ENCODE assay signal across 8 cellular contexts in the genomic region with DNA sequence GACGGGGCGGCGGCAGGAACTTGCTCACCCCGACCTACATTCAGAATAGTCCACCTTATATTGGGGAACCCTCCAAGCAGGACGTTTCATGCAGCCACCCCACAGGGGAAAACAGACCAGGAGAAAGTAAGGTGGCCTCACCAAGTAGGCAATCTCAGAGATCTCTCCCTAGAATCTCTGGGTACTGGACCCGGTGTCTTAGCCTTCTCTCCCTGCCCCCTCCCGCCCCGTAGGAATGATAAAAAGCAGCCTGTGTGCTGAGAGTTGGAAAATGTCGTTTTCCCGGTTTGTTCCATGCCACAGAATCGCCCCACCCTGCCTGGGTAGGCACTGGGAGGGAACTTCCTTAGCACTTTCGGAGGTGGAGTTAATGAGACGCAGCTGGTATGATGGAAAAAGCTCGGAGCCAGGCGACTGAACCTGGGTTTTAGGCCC. TPM values are rescaled to one million over a fixed set of nuclear protein-coding genes. Genes with fewer than 3 reads are reported as not detected.
A peak's percentile ranks its signal among the peaks of the same experiment; 100 is the strongest.
DNase-seq lines count a peak whose midpoint lies in the region; ATAC-seq, FAIRE-seq and TF ChIP-seq lines count a peak whose summit lies in the region.

No MANE protein-coding gene starts in this region.

- intact Hi-C loops in mammary epithelial cell (cut with micrococcal nuclease), result loop anchor here (5.0 kb wide), 1 partner anchor 175 kb away; no protein-coding TSS in a partner anchor
- intact Hi-C loops in kidney (cut with DNase I), result no loop called here

- TSS peak; percentile 47 for BruUV-seq in mammary epithelial cell (replicated peaks; lab: Mats Ljungman, UMichigan)

- 0 out of 2 replicates have a peak, but pooled peaks have one; percentile 6 for TF ChIP-seq CTCF in LNCAP (IDR thresholded peaks at IDR 0.05)
- TF ChIP-seq CTCF in mammary epithelial cell (conservative IDR thresholded peaks at IDR 0.05 in 1 of 2, IDR thresholded peaks at IDR 0.05 in 1 of 2; ENCODE audit: extremely low read depth in 1 of 2, insufficient read depth in 1 of 2, low read depth in 1 of 2, low read length in 2 of 2), result no peak
- TF ChIP-seq CTCF in kidney (IDR thresholded peaks at IDR 0.05; ENCODE audit: borderline replicate concordance, extremely low read depth, insufficient read depth), result no peak

- H3K79me2 ChIP-seq in mammary epithelial cell (ENCODE audit: insufficient read depth, low read length), result peaks cover 47% of the 10 kb centered on the region

- no peaks in the 10 kb centered on the region for H3K27me3 ChIP-seq in mammary epithelial cell (ENCODE audit: insufficient read depth, low read length)

- dilution Hi-C loops in mammary epithelial cell (cut with HindIII; ENCODE audit: low sequenced_read_pairs), result no loop called here

- WGBS in mammary epithelial cell (ENCODE audit: low coverage, missing lambda C conversion rate), result 2% methylated on average over 13 of the region's 15 CpGs

- CTCF ChIA-PET in mammary epithelial cell (lab: Charles Lee; ENCODE audit: low non-redundant PET), result interaction anchor here (0.6 to 0.8 kb wide), 5 partner anchors 23 to 220 kb away, joined by 3 to 6 read pairs (median 3); no protein-coding TSS in a partner anchor

- H3K9ac ChIP-seq in ES-I3 (ENCODE audit: low read depth, low read length) (peak overlapping the region; percentile 89), mammary epithelial cell (ENCODE audit: insufficient read depth, low read length) (peak overlapping the region; percentile 98), kidney (ENCODE audit: low read length in 2 of 2) (peak overlapping the region; percentile 86 to 97)

- peak overlapping the region; percentile 72 for H2AFZ ChIP-seq in mammary epithelial cell (ENCODE audit: low read depth, low read length)

- no peaks in the 10 kb centered on the region for H4K20me1 ChIP-seq in mammary epithelial cell (ENCODE audit: insufficient read depth, low read length)

- in situ Hi-C loops in mammary epithelial cell (cut with MboI; ENCODE audit: low sequenced_read_pairs in 2 of 2), result no loop called here

- no peaks in the 10 kb centered on the region for H3K36me3 ChIP-seq in ES-I3 (ENCODE audit: insufficient read depth, low read length)
- H3K36me3 ChIP-seq in mammary epithelial cell (ENCODE audit: insufficient read depth, low read length), result no peaks in the 10 kb centered on the region
- no peaks in the 10 kb centered on the region for H3K36me3 ChIP-seq in kidney (ENCODE audit: control insufficient read depth in 1 of 2, insufficient read depth in 2 of 2, low read length in 2 of 2)

- no peaks in the 10 kb centered on the region for H3K9me3 ChIP-seq in ES-I3 (ENCODE audit: control insufficient read depth, insufficient read depth, low read length)
- no peaks in the 10 kb centered on the region for H3K9me3 ChIP-seq in mammary epithelial cell (replicated peaks; ENCODE audit: insufficient read depth, low read length)
- H3K9me3 ChIP-seq in kidney (ENCODE audit: control insufficient read depth in 1 of 2, low read length in 2 of 2), result no peaks in the 10 kb centered on the region

- DNase-seq in mammary epithelial cell, result peak; percentile 91
- peak; percentile 93 for DNase-seq in kidney
- no peak for DNase-seq in NOMO-1 (lab: John Stamatoyannopoulos, UW; ENCODE audit: unreplicated experiment in 2 of 2)

- peak overlapping the region; percentile 83 for H3K4me2 ChIP-seq in mammary epithelial cell (ENCODE audit: insufficient read depth, low read depth, low read length)

- peaks cover 33% of the 10 kb centered on the region for H3K4me1 ChIP-seq in ES-I3 (ENCODE audit: insufficient read depth, low read length)
- peaks cover 29% of the 10 kb centered on the region for H3K4me1 ChIP-seq in mammary epithelial cell (ENCODE audit: insufficient read depth, low read length)
- peaks cover 17 to 18% of the 10 kb centered on the region in 2 donors for H3K4me1 ChIP-seq in kidney (ENCODE audit: control insufficient read depth in 1 of 2, insufficient read depth in 1 of 2, low read depth in 1 of 2, low read length in 2 of 2)

- H3K27ac ChIP-seq in mammary epithelial cell (ENCODE audit: insufficient read depth, low read depth, low read length) (peak overlapping the region; percentile 99), kidney (ENCODE audit: low read depth in 2 of 2, low read length in 2 of 2) (peak overlapping the region; percentile 99 to 100), temporal lobe (ENCODE audit: low read depth, low read length) (peak overlapping the region; percentile 82)

- no peak for FAIRE-seq in kidney (lab: Jason Lieb, UNC)

- ATAC-seq in GM19452 (IDR thresholded peaks at IDR 0.05; ENCODE audit: unreplicated experiment), result no peak
- no peak for ATAC-seq in GM18520 (IDR thresholded peaks at IDR 0.05; ENCODE audit: unreplicated experiment)

- H3K4me3 ChIP-seq in mammary epithelial cell (replicated peaks in 1 of 3; ENCODE audit: insufficient read depth in 1 of 3, low read depth in 2 of 3, low read length in 3 of 3) (peak overlapping the region; percentile 68 to 76 (median 73)), kidney (ENCODE audit: low read length in 2 of 2) (peak overlapping the region; percentile 73 to 82)

RNA-seq across cellular contexts. Expression of gene PTPN14, which starts 0.8 kb away (rescaled TPM):
- 100 to 1,000 TPM; 152 to 157 TPM for total RNA-seq in mammary epithelial cell
- 52.9 TPM for polyA plus RNA-seq in mammary epithelial cell
- polyA minus RNA-seq in mammary epithelial cell, result 116 TPM
- total RNA-seq in kidney, result 87.2 TPM
- polyA plus RNA-seq in kidney (ENCODE audit: insufficient read depth, low read depth, low replicate concordance), result 5.1 TPM
- 3.4 TPM for total RNA-seq in temporal lobe

RNA-seq across cellular contexts. Expression of gene CENPF, which starts 50.8 kb away (rescaled TPM):
- total RNA-seq in mammary epithelial cell (10 to 100 TPM in 1 of 2 donors, 1 to 10 TPM in 1; 1.7 to 52.4 TPM), kidney (3.3 TPM), temporal lobe (14.8 TPM)
- polyA plus RNA-seq in mammary epithelial cell (12.0 TPM), kidney (ENCODE audit: insufficient read depth, low read depth, low replicate concordance) (0.39 TPM)
- polyA minus RNA-seq in mammary epithelial cell, result 10.8 TPM

Comparison
In these comparisons a context has a peak if more than half of its experiments do, and no peak if none do; other contexts are left out.
1. DNase-seq: peak in mammary epithelial cell (single experiment) and kidney (single experiment); none in NOMO-1 (0 of 2).
2. RNA of gene PTPN14, which starts 0.8 kb away (total RNA-seq): 152 to 157 TPM in mammary epithelial cell and 87.2 TPM in kidney (single experiment); 3.4 TPM in temporal lobe (single experiment); every median in the first group is over 10 times any median in the second.
3. Peak in every context shown above with its lines, with median percentiles within 50 percentile points of each other: H3K9ac ChIP-seq and H3K27ac ChIP-seq.